ENCODE assay signal across 16 cellular contexts in the genomic region with DNA sequence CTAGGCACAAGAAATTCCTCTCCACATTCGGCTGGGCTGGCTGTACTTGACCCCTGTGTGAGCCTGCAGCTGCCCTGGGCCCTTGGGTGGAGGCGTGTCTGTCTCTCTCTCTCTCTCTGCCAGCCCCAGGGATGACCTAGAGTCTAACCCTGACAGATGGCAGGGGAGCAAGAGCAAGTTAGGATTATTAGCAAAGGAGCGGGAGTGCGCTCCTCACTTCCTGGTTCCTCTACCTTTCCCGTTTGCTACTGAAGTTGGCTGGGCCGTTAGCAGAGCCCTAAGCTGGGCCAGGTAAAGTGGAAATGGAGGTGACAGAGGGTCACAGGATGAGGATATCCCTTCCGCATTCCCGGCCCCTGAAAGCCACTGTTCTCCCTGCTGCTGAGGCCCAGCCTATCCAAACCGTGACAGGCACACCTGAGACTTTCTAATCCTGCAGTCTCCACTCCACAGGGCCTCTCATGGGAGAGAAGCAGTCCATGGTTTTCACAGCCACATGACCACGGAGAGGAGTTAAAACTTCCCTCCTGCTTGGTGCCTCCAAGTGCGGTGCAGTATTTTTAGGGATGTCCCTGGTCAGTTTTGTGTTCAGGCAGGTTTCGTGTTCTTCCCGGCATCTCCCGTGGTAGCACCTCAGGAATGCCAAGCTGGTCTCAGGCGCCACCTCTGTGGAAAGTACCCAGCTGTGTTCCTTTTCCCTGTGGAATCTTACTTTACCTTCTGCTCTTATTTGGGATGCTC.
DNase-seq lines count a peak whose midpoint lies in the region; ATAC-seq and TF ChIP-seq lines count a peak whose summit lies in the region.
"Had no signal": no experiment of that assay in that cellular context is flagged by ENCODE, and none has a peak within 500 bp of the region (broad histone marks: within the 10 kb centered on the region; RNA-seq: fewer than 3 reads in every experiment).

No MANE protein-coding gene starts in this region.

- no peak overlapping the region for H3K18ac ChIP-seq in H9 (ENCODE audit: insufficient read length, low read depth, low read length)

- H3K27ac ChIP-seq in H9 (ENCODE audit: insufficient read length, low read depth, low read length) (peak overlapping the region; percentile 20), prostate gland (peak overlapping the region; percentile 2 to 4)
- H3K27ac ChIP-seq: VCaP had no signal

- TF ChIP-seq POLR2A in prostate gland (IDR thresholded peaks at IDR 0.05): no peak

- H3T11ph ChIP-seq in H9 (ENCODE audit: low read length): no peak overlapping the region

- no peak overlapping the region for H3K4me3 Mint-ChIP-seq in H9
- H3K4me3 Mint-ChIP-seq in WTC11: no peak overlapping the region
- H3K4me3 Mint-ChIP-seq: activated naive CD8-positive, alpha-beta T cell treated with anti-CD3 and anti-CD28 coated beads, Interleukin-2, amount 50 U/mL, for 24 hours; IgD-negative memory B cell had no signal

- POLR2A ChIA-PET in WTC11 (lab: Charles Lee): interaction anchor here (0.6 kb wide), 1 partner anchor 15 kb away, joined by 7 read pairs; no protein-coding TSS in a partner anchor

- H2BK12ac ChIP-seq in H9 (ENCODE audit: insufficient read length, low read depth, low read length): no peak overlapping the region

- no peaks in the 10 kb centered on the region for H3K79me1 ChIP-seq in H9 (ENCODE audit: insufficient read depth, low read depth, low read length, poor library complexity, severe bottlenecking)

- H3K9me3 ChIP-seq in H9 (ENCODE audit: control insufficient read depth, low read depth, low read length) (no peaks in the 10 kb centered on the region), prostate gland (no peaks in the 10 kb centered on the region)

- H3K27me3 ChIP-seq in H9 (ENCODE audit: insufficient read depth, low read length): no peaks in the 10 kb centered on the region
- H3K27me3 ChIP-seq in prostate gland (replicated peaks; ENCODE audit: insufficient read depth): no peaks in the 10 kb centered on the region

- no peaks in the 10 kb centered on the region for H3K23me2 ChIP-seq in H9 (ENCODE audit: insufficient read length, low read depth, low read length, poor library complexity, severe bottlenecking)

- no peak overlapping the region for H2BK20ac ChIP-seq in H9 (ENCODE audit: low read depth, low read length, poor library complexity, severe bottlenecking)

- H3K79me2 ChIP-seq in H9 (ENCODE audit: insufficient read depth, low read length): no peaks in the 10 kb centered on the region

- no peak overlapping the region for H3K4ac ChIP-seq in H9 (ENCODE audit: low read depth, low read length)

- H3K14ac ChIP-seq in H9 (ENCODE audit: insufficient read depth, low read length): no peak overlapping the region

- no peak overlapping the region for H3K9ac ChIP-seq in H9 (ENCODE audit: extremely low read depth, insufficient read length, low read length)
- H3K9ac ChIP-seq: SK-N-SH had no signal

- H3K27ac Mint-ChIP-seq in H9: peak overlapping the region; percentile 36 to 83 (median 57)
- H3K27ac Mint-ChIP-seq in WTC11: peak overlapping the region; percentile 76; the same call in 1 of the 2 replicates
- H3K27ac Mint-ChIP-seq: activated naive CD8-positive, alpha-beta T cell treated with anti-CD3 and anti-CD28 coated beads, Interleukin-2, amount 50 U/mL, for 24 hours; IgD-negative memory B cell had no signal

- peak overlapping the region; percentile 33 for H2BK5ac ChIP-seq in H9 (ENCODE audit: insufficient read length, low read length)

- H3K36me3 ChIP-seq in prostate gland: no peaks in the 10 kb centered on the region

- peaks cover 33 to 66% (median 50%) of the 10 kb centered on the region in 3 experiments for H3K36me3 Mint-ChIP-seq in H9 (ENCODE audit: insufficient read depth in 1 of 3, low read depth in 3 of 3)
- peaks cover 22% of the 10 kb centered on the region for H3K36me3 Mint-ChIP-seq in WTC11
- H3K36me3 Mint-ChIP-seq: IgD-negative memory B cell had no signal

- H3K9me3 Mint-ChIP-seq in H9: peaks cover 0 to 4% of the 10 kb centered on the region in 2 experiments; a peak in 2 of 5 replicates
- no peaks in the 10 kb centered on the region for H3K9me3 Mint-ChIP-seq in WTC11
- H3K9me3 Mint-ChIP-seq: activated naive CD8-positive, alpha-beta T cell treated with anti-CD3 and anti-CD28 coated beads, Interleukin-2, amount 50 U/mL, for 24 hours; IgD-negative memory B cell had no signal

- TF ChIP-seq CTCF in H9 (conservative IDR thresholded peaks at IDR 0.05) (no peak), WTC11 (IDR thresholded peaks at IDR 0.05) (no peak), prostate gland (IDR thresholded peaks at IDR 0.05) (no peak)

- H2AK5ac ChIP-seq in H9 (ENCODE audit: insufficient read length, low read length): no peak overlapping the region

- WGBS in H9 (ENCODE audit: extremely low coverage, insufficient read length, low lambda C conversion rate): no CpG with 5 or more reads among the region's 15 CpGs
- 86% methylated on average over 15 of the region's 15 CpGs for WGBS in prostate gland

- H3K4me1 Mint-ChIP-seq in H9: peaks cover 46 to 51% of the 10 kb centered on the region in 2 experiments
- peaks cover 53% of the 10 kb centered on the region for H3K4me1 Mint-ChIP-seq in WTC11
- H3K4me1 Mint-ChIP-seq: activated naive CD8-positive, alpha-beta T cell treated with anti-CD3 and anti-CD28 coated beads, Interleukin-2, amount 50 U/mL, for 24 hours; IgD-negative memory B cell had no signal

- ATAC-seq in WTC11 (peak; percentile 67), GM18909 (IDR thresholded peaks at IDR 0.05; ENCODE audit: poor library complexity, unreplicated experiment) (no peak), HG03565 (IDR thresholded peaks at IDR 0.05; ENCODE audit: unreplicated experiment) (no peak), GM21723 (IDR thresholded peaks at IDR 0.05; ENCODE audit: unreplicated experiment) (no peak)
- ATAC-seq: activated naive CD8-positive, alpha-beta T cell treated with anti-CD3 and anti-CD28 coated beads, Interleukin-2, amount 50 U/mL, for 24 hours; GM12878 had no signal

- H2BK120ac ChIP-seq in H9 (ENCODE audit: low read depth, low read length, poor library complexity, severe bottlenecking): no peak overlapping the region

- H3K56ac ChIP-seq in H9 (ENCODE audit: insufficient read length, low read depth, low read length): no peak overlapping the region

- no peak overlapping the region for H2BK15ac ChIP-seq in H9 (ENCODE audit: low read depth, low read length)

- peak; percentile 41 for DNase-seq in H9
- no peak for DNase-seq in WTC11 (ENCODE audit: low spot score)
- DNase-seq in iPS-NIHi7 (ENCODE audit: extremely low spot score): peak; percentile 14
- DNase-seq in prostate gland (ENCODE audit: low spot score): no peak
- no peak for DNase-seq in activated CD4-positive, alpha-beta T cell treated with anti-CD3 and anti-CD28 coated beads, Interleukin-2, amount 50 U/mL, for 4 hours
- DNase-seq: activated naive CD8-positive, alpha-beta T cell treated with anti-CD3 and anti-CD28 coated beads, Interleukin-2, amount 50 U/mL, for 24 hours; DMS79 treated with DMSO at 0.1 percent for 48 hours; NCI-H1694; NCI-H774; SK-N-SH had no signal

- CTCF ChIA-PET in WTC11 (lab: Charles Lee): interaction anchor here (0.8 to 2.3 kb wide), 5 partner anchors 10 to 227 kb away, joined by 3 to 13 read pairs (median 8); no protein-coding TSS in a partner anchor

- intact Hi-C loops in prostate gland (cut with DNase I): no loop called here

- no peak overlapping the region for H3K23ac ChIP-seq in H9 (ENCODE audit: insufficient read length, low read depth, low read length)

- no peak overlapping the region for H2AFZ ChIP-seq in H9 (ENCODE audit: low read length)

- H4K5ac ChIP-seq in H9 (ENCODE audit: insufficient read length, low read depth, low read length): no peak overlapping the region

- H4K8ac ChIP-seq in H9 (replicated peaks; ENCODE audit: insufficient read length, low read depth, low read length): no peak overlapping the region

- no peak overlapping the region for H3K4me3 ChIP-seq in prostate gland
- H3K4me3 ChIP-seq: GM12878 had no signal

- H3K4me2 ChIP-seq in H9 (ENCODE audit: insufficient read depth, insufficient read length, low read length): no peak overlapping the region
- H3K4me2 ChIP-seq: SK-N-SH had no signal

- H3K4me1 ChIP-seq in H9 (ENCODE audit: insufficient read depth, low read length): peaks cover 13% of the 10 kb centered on the region; the same call in 1 of the 2 replicates
- H3K4me1 ChIP-seq in prostate gland (replicated peaks): no peaks in the 10 kb centered on the region

- H4K91ac ChIP-seq in H9 (ENCODE audit: insufficient read length, low read depth, low read length): no peak overlapping the region

- no peaks in the 10 kb centered on the region for H4K20me1 ChIP-seq in H9 (ENCODE audit: control insufficient read depth, insufficient read depth, insufficient read length)

- H3K27me3 Mint-ChIP-seq in H9 (ENCODE audit: low read depth) (no peaks in the 10 kb centered on the region), WTC11 (ENCODE audit: low read depth) (no peaks in the 10 kb centered on the region)

TF ChIP-seq in WTC11, 78 proteins besides CTCF, POLR2A, EP300 and RAD21 (continues in another document):
- TF ChIP-seq CREM (CRISPR knock-in tag; IDR thresholded peaks at IDR 0.05): no peak
- TF ChIP-seq, protein P1, sequence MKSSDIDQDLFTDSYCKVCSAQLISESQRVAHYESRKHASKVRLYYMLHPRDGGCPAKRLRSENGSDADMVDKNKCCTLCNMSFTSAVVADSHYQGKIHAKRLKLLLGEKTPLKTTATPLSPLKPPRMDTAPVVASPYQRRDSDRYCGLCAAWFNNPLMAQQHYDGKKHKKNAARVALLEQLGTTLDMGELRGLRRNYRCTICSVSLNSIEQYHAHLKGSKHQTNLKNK (CRISPR knock-in tag; IDR thresholded peaks at IDR 0.05): no peak
- no peak for TF ChIP-seq SOX15 (CRISPR knock-in tag; IDR thresholded peaks at IDR 0.05)
- no peak for TF ChIP-seq FOXK1 (CRISPR knock-in tag; IDR thresholded peaks at IDR 0.05)
- TF ChIP-seq, protein P2, sequence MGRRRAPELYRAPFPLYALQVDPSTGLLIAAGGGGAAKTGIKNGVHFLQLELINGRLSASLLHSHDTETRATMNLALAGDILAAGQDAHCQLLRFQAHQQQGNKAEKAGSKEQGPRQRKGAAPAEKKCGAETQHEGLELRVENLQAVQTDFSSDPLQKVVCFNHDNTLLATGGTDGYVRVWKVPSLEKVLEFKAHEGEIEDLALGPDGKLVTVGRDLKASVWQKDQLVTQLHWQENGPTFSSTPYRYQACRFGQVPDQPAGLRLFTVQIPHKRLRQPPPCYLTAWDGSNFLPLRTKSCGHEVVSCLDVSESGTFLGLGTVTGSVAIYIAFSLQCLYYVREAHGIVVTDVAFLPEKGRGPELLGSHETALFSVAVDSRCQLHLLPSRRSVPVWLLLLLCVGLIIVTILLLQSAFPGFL (CRISPR knock-in tag; IDR thresholded peaks at IDR 0.05; ENCODE audit: borderline replicate concordance): no peak

Comparison
In these comparisons a context has a peak if more than half of its experiments do, and no peak if none do; other contexts are left out.
1. DNase-seq: peak in H9 (single experiment) and iPS-NIHi7 (single experiment); none in WTC11 (single experiment), prostate gland (single experiment) and activated CD4-positive, alpha-beta T cell treated with anti-CD3 and anti-CD28 coated beads, Interleukin-2, amount 50 U/mL, for 4 hours (0 of 2).